ENCODE assay signal across 5 cellular contexts in genomic region chrX:48540480-48540879, GRCh38. TPM values are rescaled to one million over a fixed set of nuclear protein-coding genes. Genes with fewer than 3 reads are reported as not detected.
DNase-seq lines count a peak whose midpoint lies in the region; ATAC-seq and TF ChIP-seq lines count a peak whose summit lies in the region.

No MANE protein-coding gene starts in this region.

- no peak for DNase-seq in MG63
- no peak for DNase-seq in dorsolateral prefrontal cortex
- DNase-seq in GM19238 (ENCODE audit: insufficient read length, low spot score), result no peak

- H3K4me1 ChIP-seq in skeletal muscle tissue (ENCODE audit: control insufficient read depth in 3 of 3, insufficient read depth in 3 of 3, low read length in 3 of 3), result peaks cover 0 to 6% (median 2%) of the 10 kb centered on the region in 3 donors

- intact Hi-C loops in dorsolateral prefrontal cortex (cut with DNase I), result no loop called here

- H3K27me3 ChIP-seq in MG63 (no peaks in the 10 kb centered on the region), dorsolateral prefrontal cortex (peaks cover 0 to 22% (median 3%) of the 10 kb centered on the region in 45 donors), skeletal muscle tissue (ENCODE audit: control insufficient read depth in 3 of 3, insufficient read depth in 3 of 3, low read length in 3 of 3) (no peaks in the 10 kb centered on the region)

- peaks cover 4% of the 10 kb centered on the region; the same call in 1 of the 2 replicates for H3K36me3 ChIP-seq in MG63
- H3K36me3 ChIP-seq in skeletal muscle tissue (ENCODE audit: control insufficient read depth in 3 of 3, insufficient read depth in 3 of 3, low read length in 3 of 3), result peaks cover 3 to 6% (median 6%) of the 10 kb centered on the region in 3 donors

- H3K4me3 ChIP-seq in MG63 (peak overlapping the region; percentile 58), dorsolateral prefrontal cortex (peak overlapping the region in 55 of 59 donors; percentile 43 to 84 (median 70)), skeletal muscle tissue (ENCODE audit: low read length in 3 of 3) (peak overlapping the region; percentile 75 to 84 (median 79))

- TF ChIP-seq CTCF in dorsolateral prefrontal cortex (IDR thresholded peaks at IDR 0.05 in 54 of 56, conservative IDR thresholded peaks at IDR 0.05 in 2 of 56; ENCODE audit: low read depth in 1 of 56, partially characterized antibody in 56 of 56), result no peak

- H3K9ac ChIP-seq in skeletal muscle tissue (ENCODE audit: low read depth in 1 of 3, low read length in 3 of 3), result peak overlapping the region in 1 of 3 donors; percentile 30

- H3K27ac ChIP-seq in dorsolateral prefrontal cortex (peak overlapping the region in 39 of 59 donors; percentile 57 to 95 (median 89)), skeletal muscle tissue (ENCODE audit: low read depth, low read length) (peak overlapping the region; percentile 88)

- H3K9me3 ChIP-seq in MG63 (no peaks in the 10 kb centered on the region), skeletal muscle tissue (ENCODE audit: control insufficient read depth in 3 of 3, low read length in 3 of 3) (no peaks in the 10 kb centered on the region)

- no peak for ATAC-seq in HG02840 (IDR thresholded peaks at IDR 0.05; ENCODE audit: low FRiP score, unreplicated experiment)

RNA-seq across cellular contexts. Expression of gene TBC1D25, which starts 1.0 kb away (rescaled TPM):
- total RNA-seq in MG63 (2014; rRNA removed; shearing (Covaris generic); ENCODE audit: low replicate concordance), result 2.7 and 9.3 TPM in 2 replicates
- total RNA-seq in dorsolateral prefrontal cortex (10 to 100 TPM; 15.0 to 35.0 (median 22.4) TPM), skeletal muscle tissue (2.1 TPM)

RNA-seq across cellular contexts. Expression of gene EBP, which starts 18.9 kb away (rescaled TPM):
- 15.9 and 32.9 TPM in 2 replicates for total RNA-seq in MG63 (2014; rRNA removed; shearing (Covaris generic); ENCODE audit: low replicate concordance)
- total RNA-seq in dorsolateral prefrontal cortex (10 to 100 TPM; 13.5 to 43.9 (median 25.0) TPM), skeletal muscle tissue (21.4 TPM)

RNA-seq across cellular contexts. Expression of gene PORCN, which starts 31.7 kb away (rescaled TPM):
- 1.6 and 11.2 TPM in 2 replicates for total RNA-seq in MG63 (2014; rRNA removed; shearing (Covaris generic); ENCODE audit: low replicate concordance)
- total RNA-seq in dorsolateral prefrontal cortex (10 to 100 TPM; 13.7 to 42.8 (median 26.2) TPM), skeletal muscle tissue (1.0 TPM)

RNA-seq across cellular contexts. Expression of gene RBM3, which starts 33.8 kb away (rescaled TPM):
- 291 and 416 TPM in 2 replicates for total RNA-seq in MG63 (2014; rRNA removed; shearing (Covaris generic); ENCODE audit: low replicate concordance)
- 100 to 1,000 TPM in 10 of 120 experiments, 10 to 100 TPM in 110; 24.6 to 159 (median 56.4) TPM for total RNA-seq in dorsolateral prefrontal cortex
- 196 TPM for total RNA-seq in skeletal muscle tissue

RNA-seq across cellular contexts. Expression of gene WDR13, which starts 56.8 kb away (rescaled TPM):
- total RNA-seq in MG63 (2014; rRNA removed; shearing (Covaris generic); ENCODE audit: low replicate concordance), result 84.9 and 95.8 TPM in 2 replicates
- total RNA-seq in dorsolateral prefrontal cortex (100 to 1,000 TPM in 117 of 120 experiments, 10 to 100 TPM in 3; 86.7 to 175 (median 126) TPM), skeletal muscle tissue (50.6 TPM)
